In the genomic region with DNA sequence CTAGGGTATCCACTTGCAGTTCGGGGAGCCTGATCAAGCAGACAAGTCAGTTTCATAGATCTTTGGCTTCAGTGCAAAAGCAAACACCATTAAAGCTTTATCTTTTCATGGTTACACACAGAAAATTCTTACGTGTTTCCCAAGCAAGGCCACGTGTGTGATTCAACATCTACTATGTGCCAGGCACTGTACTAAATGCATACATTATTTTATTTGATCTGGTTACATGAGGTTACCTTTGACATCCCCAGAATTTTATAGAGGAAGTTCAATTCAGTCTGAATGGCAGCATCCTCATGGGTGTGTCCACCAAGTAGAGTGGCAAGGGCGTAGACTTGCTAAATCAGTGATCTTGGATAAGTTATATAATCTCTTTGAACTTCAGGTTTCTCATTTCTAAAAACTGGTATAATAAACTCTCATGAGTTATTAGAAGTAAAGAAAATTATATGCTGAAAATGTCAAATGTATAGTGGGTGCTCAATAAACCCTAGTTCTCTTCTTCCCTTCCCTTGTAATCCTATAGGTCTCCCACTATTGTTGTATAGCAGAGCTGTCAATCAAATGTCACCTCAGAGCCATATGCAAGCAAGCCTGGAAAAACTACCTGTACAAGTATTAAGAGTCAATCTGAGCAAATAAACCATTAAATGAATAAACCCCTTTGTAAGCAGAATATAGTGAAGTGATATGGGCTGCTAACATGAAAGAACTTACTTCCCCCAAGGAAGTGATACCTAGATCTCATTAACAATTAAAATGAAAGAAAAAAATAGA, we compare ENCODE assay signal across 1 cellular context.
TF ChIP-seq lines count a peak whose summit lies in the region.

No MANE protein-coding gene starts in this region.

TF ChIP-seq in GM12878, 131 proteins besides CTCF, POLR2A, EP300 and RAD21 (continued from another document):
- TF ChIP-seq PKNOX1 (IDR thresholded peaks at IDR 0.05) (peak; percentile 33; the same call in 1 of the 2 replicates), STAT3 (IDR thresholded peaks at IDR 0.05; ENCODE audit: low read depth, low read length) (no peak), FOXM1 (IDR thresholded peaks at IDR 0.05; ENCODE audit: low read depth, low read length) (no peak), MYB (IDR thresholded peaks at IDR 0.05; ENCODE audit: borderline replicate concordance, low read depth, low read length) (no peak), RFX5 (IDR thresholded peaks at IDR 0.05; ENCODE audit: low read depth, low read length) (no peak), BMI1 (IDR thresholded peaks at IDR 0.05; ENCODE audit: borderline replicate concordance) (no peak)
